Comparison of ENCODE assay signal across 31 cellular contexts in genomic region chr13:99143904-99144303, GRCh38.
"Had no signal": no experiment of that assay in that cellular context is flagged by ENCODE, and none has a peak within 500 bp of the region (broad histone marks: within the 10 kb centered on the region; RNA-seq: fewer than 3 reads in every experiment).

No MANE protein-coding gene starts in this region.

- H3K4me2 ChIP-seq: PC-9 had no signal

- H3K27me3 ChIP-seq: MG63, SJCRH30 had no signal

- H3K4me1 ChIP-seq: SJCRH30 had no signal

- H3K4me3 ChIP-seq: MG63, PC-9, SJCRH30, SK-N-MC had no signal

- H2AFZ ChIP-seq: PC-9 had no signal

- DNase-seq: MG63, NCI-H1092 treated with DMSO at 0.1 percent for 48 hours, NCI-H1105 treated with DMSO at 0.1 percent for 48 hours, NCI-H1417, NCI-H1436, NCI-H146, NCI-H1694, NCI-H187, NCI-H1930, NCI-H2029 treated with DMSO at 0.1 percent for 48 hours, NCI-H2081 treated with DMSO at 0.1 percent for 48 hours, NCI-H2107, NCI-H2171, NCI-H226, NCI-H446 treated with DMSO at 0.1 percent for 48 hours, NCI-H510A, NCI-H524, NCI-H526, NCI-H69, NCI-H748 treated with DMSO at 0.1 percent for 48 hours, NCI-H82, PC-9, SHP77, SIG-M5, SJCRH30, T-cell had no signal

- H3K9me3 ChIP-seq: MG63, SJCRH30 had no signal

- H3K27ac ChIP-seq: PC-9, RWPE1, SJCRH30, SK-N-MC had no signal

- H3K36me3 ChIP-seq: MG63, SJCRH30 had no signal

- ATAC-seq: Panc1, Right ventricle myocardium inferior, SK-N-SH treated with all-trans-retinoic acid at 6 μM for 48 hours, T-cell had no signal
